Comparison of ENCODE assay signal across 7 cellular contexts in genomic region chr1:2392686-2393085, GRCh38. TPM values are rescaled to one million over a fixed set of nuclear protein-coding genes. Genes with fewer than 3 reads are reported as not detected.
A peak's percentile ranks its signal among the peaks of the same experiment; 100 is the strongest.
DNase-seq lines count a peak whose midpoint lies in the region; ATAC-seq and TF ChIP-seq lines count a peak whose summit lies in the region.

No MANE protein-coding gene starts in this region.

- no peaks in the 10 kb centered on the region for H3K27me3 Mint-ChIP-seq in activated CD4-positive, alpha-beta memory T cell treated with anti-CD3 and anti-CD28 coated beads, Interleukin-2, amount 10 ng/mL, durations not matched to agents 7 days and 5 days

- no peak for TF ChIP-seq POLR2A in erythroblast (IDR thresholded peaks at IDR 0.05; ENCODE audit: low read length)

- peak overlapping the region; percentile 85 for H3K4me3 Mint-ChIP-seq in activated CD4-positive, alpha-beta memory T cell treated with anti-CD3 and anti-CD28 coated beads, Interleukin-2, amount 10 ng/mL, durations not matched to agents 7 days and 5 days
- H3K4me3 Mint-ChIP-seq in stimulated activated effector memory CD8-positive, alpha-beta T cell treated with anti-CD3 and anti-CD28 coated beads, Interleukin-12 subunit alpha, Interleukin-12 subunit beta, amount 100 ng/mL, for 72 hours, result peak overlapping the region; percentile 80

- no peaks in the 10 kb centered on the region for H3K27me3 ChIP-seq in iPS-15b (ENCODE audit: control insufficient read depth, insufficient read depth, low read length)

- no peak overlapping the region for H3K27ac ChIP-seq in HEK293 (ENCODE audit: extremely low read depth, low read depth, low read length)

- peaks cover 51% of the 10 kb centered on the region for H3K4me1 Mint-ChIP-seq in activated CD4-positive, alpha-beta memory T cell treated with anti-CD3 and anti-CD28 coated beads, Interleukin-2, amount 10 ng/mL, durations not matched to agents 7 days and 5 days
- peaks cover 38% of the 10 kb centered on the region for H3K4me1 Mint-ChIP-seq in stimulated activated effector memory CD8-positive, alpha-beta T cell treated with anti-CD3 and anti-CD28 coated beads, Interleukin-12 subunit alpha, Interleukin-12 subunit beta, amount 100 ng/mL, for 72 hours

- POLR2A ChIA-PET in HEK293 (lab: Yijun Ruan, JAX), result interaction anchor here (0.6 to 1.9 kb wide), 2 partner anchors 16 to 204 kb away, joined by 3 to 24 read pairs; no protein-coding TSS in a partner anchor
- POLR2A ChIA-PET in activated CD4-positive, alpha-beta memory T cell treated with anti-CD3 and anti-CD28 coated beads, Interleukin-2, amount 10 ng/mL, durations not matched to agents 7 days and 5 days (lab: Charles Lee), result interaction anchor here (1.3 to 3.4 kb wide), 9 partner anchors 19 to 198 kb away, joined by 3 to 26 read pairs (median 16); partner anchors contain the start of genes FAAP20 and PEX10

- CTCF ChIA-PET in HEK293 (lab: Yijun Ruan, JAX), result no interaction called here
- CTCF ChIA-PET in activated CD4-positive, alpha-beta memory T cell treated with anti-CD3 and anti-CD28 coated beads, Interleukin-2, amount 10 ng/mL, durations not matched to agents 7 days and 5 days (lab: Charles Lee), result interaction anchor here (1.1 to 3.7 kb wide), 5 partner anchors 11 to 197 kb away, joined by 3 to 37 read pairs (median 8); partner anchors contain the start of gene FAAP20

- DNase-seq in activated CD4-positive, alpha-beta memory T cell treated with anti-CD3 and anti-CD28 coated beads, Interleukin-2, amount 10 ng/mL, durations not matched to agents 7 days and 5 days, result no peak
- no peak for DNase-seq in stimulated activated effector memory CD8-positive, alpha-beta T cell treated with anti-CD3 and anti-CD28 coated beads, Interleukin-12 subunit alpha, Interleukin-12 subunit beta, amount 100 ng/mL, for 72 hours (ENCODE audit: low spot score in 2 of 2)
- no peak for DNase-seq in erythroblast (lab: John Stamatoyannopoulos, UW)
- no peak for DNase-seq in NCI-H1436 treated with DMSO at 0.1 percent for 48 hours (lab: John Stamatoyannopoulos, UW)

- peak overlapping the region; percentile 76 for H3K4me3 ChIP-seq in HEK293 (ENCODE audit: low read depth, low read length)
- peak overlapping the region; percentile 84 for H3K4me3 ChIP-seq in iPS-15b (ENCODE audit: low read depth, low read length)

- H3K4me1 ChIP-seq in HEK293 (ENCODE audit: control insufficient read depth, insufficient read depth, low read length) (peaks cover 3% of the 10 kb centered on the region; the same call in 1 of the 2 replicates), iPS-15b (ENCODE audit: control insufficient read depth, insufficient read depth, low read length) (peaks cover 3% of the 10 kb centered on the region)

- ATAC-seq in stimulated activated effector memory CD8-positive, alpha-beta T cell treated with anti-CD3 and anti-CD28 coated beads, Interleukin-12 subunit alpha, Interleukin-12 subunit beta, amount 100 ng/mL, for 72 hours, result no peak
- ATAC-seq in GM19351 (IDR thresholded peaks at IDR 0.05; ENCODE audit: unreplicated experiment), result no peak

- peak overlapping the region; percentile 79 for H3K27ac Mint-ChIP-seq in activated CD4-positive, alpha-beta memory T cell treated with anti-CD3 and anti-CD28 coated beads, Interleukin-2, amount 10 ng/mL, durations not matched to agents 7 days and 5 days
- H3K27ac Mint-ChIP-seq in stimulated activated effector memory CD8-positive, alpha-beta T cell treated with anti-CD3 and anti-CD28 coated beads, Interleukin-12 subunit alpha, Interleukin-12 subunit beta, amount 100 ng/mL, for 72 hours, result peak overlapping the region; percentile 96

- H3K36me3 ChIP-seq in HEK293 (ENCODE audit: control insufficient read depth in 2 of 2, insufficient read depth in 1 of 2, low read length in 2 of 2) (peaks cover 4 to 72% of the 10 kb centered on the region in 2 experiments; a peak in 2 of 3 replicates), iPS-15b (ENCODE audit: control insufficient read depth, insufficient read depth, low read length) (peaks cover 20% of the 10 kb centered on the region)

- H3K9ac ChIP-seq in iPS-15b (ENCODE audit: low read depth, low read length), result peak overlapping the region; percentile 62

- no peak for TF ChIP-seq CTCF in HEK293 (tag by site-specific recombination; IDR thresholded peaks at IDR 0.05)

- H3K9me3 ChIP-seq in HEK293 (ENCODE audit: control insufficient read depth, insufficient read depth, low read depth, low read length) (no peaks in the 10 kb centered on the region), iPS-15b (ENCODE audit: control insufficient read depth, insufficient read depth, low read length) (no peaks in the 10 kb centered on the region)

- H3K36me3 Mint-ChIP-seq in activated CD4-positive, alpha-beta memory T cell treated with anti-CD3 and anti-CD28 coated beads, Interleukin-2, amount 10 ng/mL, durations not matched to agents 7 days and 5 days (ENCODE audit: low read depth), result peaks cover 43% of the 10 kb centered on the region
- H3K36me3 Mint-ChIP-seq in stimulated activated effector memory CD8-positive, alpha-beta T cell treated with anti-CD3 and anti-CD28 coated beads, Interleukin-12 subunit alpha, Interleukin-12 subunit beta, amount 100 ng/mL, for 72 hours, result peaks cover 61% of the 10 kb centered on the region

- H3K9me3 Mint-ChIP-seq in activated CD4-positive, alpha-beta memory T cell treated with anti-CD3 and anti-CD28 coated beads, Interleukin-2, amount 10 ng/mL, durations not matched to agents 7 days and 5 days, result no peaks in the 10 kb centered on the region
- no peaks in the 10 kb centered on the region for H3K9me3 Mint-ChIP-seq in stimulated activated effector memory CD8-positive, alpha-beta T cell treated with anti-CD3 and anti-CD28 coated beads, Interleukin-12 subunit alpha, Interleukin-12 subunit beta, amount 100 ng/mL, for 72 hours

TF ChIP-seq in HEK293, 187 proteins besides CTCF, POLR2A, EP300 and RAD21:
- TF ChIP-seq ZNF146 (tag by site-specific recombination; IDR thresholded peaks at IDR 0.05) (no peak), ZNF600 (tag by site-specific recombination; IDR thresholded peaks at IDR 0.05) (no peak), ZNF473 (tag by site-specific recombination; IDR thresholded peaks at IDR 0.05) (no peak), ZNF248 (tag by site-specific recombination; IDR thresholded peaks at IDR 0.05) (no peak), GLIS1 (tag by site-specific recombination; IDR thresholded peaks at IDR 0.05) (no peak), ZIC2 (tag by site-specific recombination; IDR thresholded peaks at IDR 0.05) (no peak), ZNF791 (tag by site-specific recombination; IDR thresholded peaks at IDR 0.05) (no peak), ZNF416 (tag by site-specific recombination; IDR thresholded peaks at IDR 0.05) (no peak)
- TF ChIP-seq, protein P1, sequence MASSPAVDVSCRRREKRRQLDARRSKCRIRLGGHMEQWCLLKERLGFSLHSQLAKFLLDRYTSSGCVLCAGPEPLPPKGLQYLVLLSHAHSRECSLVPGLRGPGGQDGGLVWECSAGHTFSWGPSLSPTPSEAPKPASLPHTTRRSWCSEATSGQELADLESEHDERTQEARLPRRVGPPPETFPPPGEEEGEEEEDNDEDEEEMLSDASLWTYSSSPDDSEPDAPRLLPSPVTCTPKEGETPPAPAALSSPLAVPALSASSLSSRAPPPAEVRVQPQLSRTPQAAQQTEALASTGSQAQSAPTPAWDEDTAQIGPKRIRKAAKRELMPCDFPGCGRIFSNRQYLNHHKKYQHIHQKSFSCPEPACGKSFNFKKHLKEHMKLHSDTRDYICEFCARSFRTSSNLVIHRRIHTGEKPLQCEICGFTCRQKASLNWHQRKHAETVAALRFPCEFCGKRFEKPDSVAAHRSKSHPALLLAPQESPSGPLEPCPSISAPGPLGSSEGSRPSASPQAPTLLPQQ (tag by site-specific recombination; IDR thresholded peaks at IDR 0.05), result no peak

RNA-seq across cellular contexts. Expression of gene RER1, which starts 1.0 kb away (rescaled TPM):
- total RNA-seq in activated CD4-positive, alpha-beta memory T cell treated with anti-CD3 and anti-CD28 coated beads, Interleukin-2, amount 10 ng/mL, durations not matched to agents 7 days and 5 days, result 100 to 1,000 TPM; 151 to 160 TPM

RNA-seq across cellular contexts. Expression of gene MORN1, which starts 1.3 kb away (rescaled TPM):
- total RNA-seq in activated CD4-positive, alpha-beta memory T cell treated with anti-CD3 and anti-CD28 coated beads, Interleukin-2, amount 10 ng/mL, durations not matched to agents 7 days and 5 days, result 1 to 10 TPM; 6.2 to 6.3 TPM

RNA-seq across cellular contexts. Expression of gene PEX10, which starts 19.7 kb away (rescaled TPM):
- total RNA-seq in activated CD4-positive, alpha-beta memory T cell treated with anti-CD3 and anti-CD28 coated beads, Interleukin-2, amount 10 ng/mL, durations not matched to agents 7 days and 5 days, result 1 to 10 TPM; 6.8 to 9.5 TPM
